ENCODE assay signal across 1 cellular context in the genomic region with DNA sequence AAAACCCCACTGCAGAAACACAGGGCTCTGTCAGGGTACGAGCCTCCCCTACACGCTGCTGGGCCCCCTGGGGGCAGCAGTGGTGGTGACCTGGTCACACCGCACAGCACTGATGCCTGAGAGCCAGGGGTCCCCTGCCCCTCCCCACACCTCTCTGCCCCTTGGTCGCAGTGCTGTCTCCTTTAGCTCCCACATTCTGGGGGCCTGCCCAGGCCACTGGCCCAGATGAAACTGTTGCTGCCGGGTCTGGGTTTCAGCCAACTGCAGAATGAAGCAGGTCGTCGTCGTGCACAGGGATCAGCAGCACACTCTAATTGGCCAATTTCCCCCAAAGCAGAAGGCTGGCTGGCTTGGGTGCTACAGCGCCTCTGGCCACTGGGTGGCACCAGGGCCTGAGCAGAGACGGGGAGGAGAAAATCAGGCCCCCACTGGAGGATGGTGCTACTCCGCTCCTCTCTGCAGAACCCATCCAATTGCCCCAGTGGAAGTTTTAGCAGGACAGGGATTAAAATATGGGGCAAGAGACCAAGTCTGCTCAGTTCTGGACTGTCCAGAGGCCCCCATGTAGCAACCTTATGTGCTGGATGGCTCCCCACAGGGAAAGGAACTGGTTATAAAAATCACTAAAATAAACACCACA.
TF ChIP-seq lines count a peak whose summit lies in the region.

No MANE protein-coding gene starts in this region.

TF ChIP-seq in HEK293, 187 proteins besides CTCF, POLR2A, EP300 and RAD21 (continued from another document and continues in another):
- TF ChIP-seq, protein P1, sequence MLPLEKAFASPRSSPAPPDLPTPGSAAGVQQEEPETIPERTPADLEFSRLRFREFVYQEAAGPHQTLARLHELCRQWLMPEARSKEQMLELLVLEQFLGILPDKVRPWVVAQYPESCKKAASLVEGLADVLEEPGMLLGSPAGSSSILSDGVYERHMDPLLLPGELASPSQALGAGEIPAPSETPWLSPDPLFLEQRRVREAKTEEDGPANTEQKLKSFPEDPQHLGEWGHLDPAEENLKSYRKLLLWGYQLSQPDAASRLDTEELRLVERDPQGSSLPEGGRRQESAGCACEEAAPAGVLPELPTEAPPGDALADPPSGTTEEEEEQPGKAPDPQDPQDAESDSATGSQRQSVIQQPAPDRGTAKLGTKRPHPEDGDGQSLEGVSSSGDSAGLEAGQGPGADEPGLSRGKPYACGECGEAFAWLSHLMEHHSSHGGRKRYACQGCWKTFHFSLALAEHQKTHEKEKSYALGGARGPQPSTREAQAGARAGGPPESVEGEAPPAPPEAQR (tag by site-specific recombination; IDR thresholded peaks at IDR 0.05) = no peak
- TF ChIP-seq ZNF223 (tag by site-specific recombination; IDR thresholded peaks at IDR 0.05) (no peak), ZBTB8A (tag by site-specific recombination; IDR thresholded peaks at IDR 0.05) (no peak), KLF16 (tag by site-specific recombination; IDR thresholded peaks at IDR 0.05) (no peak), ZNF394 (tag by site-specific recombination; IDR thresholded peaks at IDR 0.05; ENCODE audit: borderline replicate concordance) (peak; percentile 88), ZNF785 (tag by site-specific recombination; IDR thresholded peaks at IDR 0.05) (no peak), ZBTB48 (tag by site-specific recombination; IDR thresholded peaks at IDR 0.05) (0 out of 2 replicates have a peak, but pooled peaks have one; percentile 33), BCL11A (tag by site-specific recombination; IDR thresholded peaks at IDR 0.05; ENCODE audit: low read depth) (no peak), ZNF211 (tag by site-specific recombination; IDR thresholded peaks at IDR 0.05; ENCODE audit: low read depth) (no peak), ZNF701 (tag by site-specific recombination; IDR thresholded peaks at IDR 0.05) (no peak), ZNF221 (tag by site-specific recombination; IDR thresholded peaks at IDR 0.05; ENCODE audit: borderline replicate concordance) (no peak), ZNF510 (tag by site-specific recombination; IDR thresholded peaks at IDR 0.05; ENCODE audit: insufficient replicate concordance) (no peak), ZNF521 (tag by site-specific recombination; IDR thresholded peaks at IDR 0.05) (no peak), ZNF37A (tag by site-specific recombination; IDR thresholded peaks at IDR 0.05) (no peak), ZNF580 (tag by site-specific recombination; IDR thresholded peaks at IDR 0.05) (no peak), ZNF670 (tag by site-specific recombination; IDR thresholded peaks at IDR 0.05; ENCODE audit: low read depth) (no peak), OVOL3 (tag by site-specific recombination; IDR thresholded peaks at IDR 0.05) (no peak), TRIM28 (IDR thresholded peaks at IDR 0.05; ENCODE audit: borderline replicate concordance, low read length) (peak; percentile 55; the same call in 1 of the 2 replicates), ZNF660 (tag by site-specific recombination; IDR thresholded peaks at IDR 0.05) (no peak), ZNF133 (tag by site-specific recombination; IDR thresholded peaks at IDR 0.05) (no peak), ZNF335 (tag by site-specific recombination; conservative IDR thresholded peaks at IDR 0.05) (0 out of 2 replicates have a peak, but pooled peaks have one; percentile 39), SCRT1 (tag by site-specific recombination; IDR thresholded peaks at IDR 0.05; ENCODE audit: borderline replicate concordance) (no peak), ZNF514 (tag by site-specific recombination; IDR thresholded peaks at IDR 0.05) (no peak), ZIC2 (tag by site-specific recombination; IDR thresholded peaks at IDR 0.05) (0 out of 2 replicates have a peak, but pooled peaks have one; percentile 53), SP3 (tag by site-specific recombination; IDR thresholded peaks at IDR 0.05) (0 out of 2 replicates have a peak, but pooled peaks have one; percentile 13), HOXD13 (CRISPR knock-in tag; IDR thresholded peaks at IDR 0.05; ENCODE audit: borderline replicate concordance) (no peak), ZNF830 (tag by site-specific recombination; IDR thresholded peaks at IDR 0.05; ENCODE audit: low read depth) (no peak), ZNF398 (tag by site-specific recombination; IDR thresholded peaks at IDR 0.05) (no peak), MYNN (tag by site-specific recombination; IDR thresholded peaks at IDR 0.05; ENCODE audit: borderline replicate concordance) (no peak), ZNF449 (tag by site-specific recombination; IDR thresholded peaks at IDR 0.05) (no peak), KLF17 (tag by site-specific recombination; IDR thresholded peaks at IDR 0.05) (no peak), ZNF112 (tag by site-specific recombination; IDR thresholded peaks at IDR 0.05) (no peak), FEZF1 (tag by site-specific recombination; IDR thresholded peaks at IDR 0.05) (no peak), MZF1 (tag by site-specific recombination; IDR thresholded peaks at IDR 0.05; ENCODE audit: borderline replicate concordance) (no peak), ZNF610 (tag by site-specific recombination; IDR thresholded peaks at IDR 0.05; ENCODE audit: borderline replicate concordance) (0 out of 2 replicates have a peak, but pooled peaks have one; percentile 37)
- TF ChIP-seq, protein P2, sequence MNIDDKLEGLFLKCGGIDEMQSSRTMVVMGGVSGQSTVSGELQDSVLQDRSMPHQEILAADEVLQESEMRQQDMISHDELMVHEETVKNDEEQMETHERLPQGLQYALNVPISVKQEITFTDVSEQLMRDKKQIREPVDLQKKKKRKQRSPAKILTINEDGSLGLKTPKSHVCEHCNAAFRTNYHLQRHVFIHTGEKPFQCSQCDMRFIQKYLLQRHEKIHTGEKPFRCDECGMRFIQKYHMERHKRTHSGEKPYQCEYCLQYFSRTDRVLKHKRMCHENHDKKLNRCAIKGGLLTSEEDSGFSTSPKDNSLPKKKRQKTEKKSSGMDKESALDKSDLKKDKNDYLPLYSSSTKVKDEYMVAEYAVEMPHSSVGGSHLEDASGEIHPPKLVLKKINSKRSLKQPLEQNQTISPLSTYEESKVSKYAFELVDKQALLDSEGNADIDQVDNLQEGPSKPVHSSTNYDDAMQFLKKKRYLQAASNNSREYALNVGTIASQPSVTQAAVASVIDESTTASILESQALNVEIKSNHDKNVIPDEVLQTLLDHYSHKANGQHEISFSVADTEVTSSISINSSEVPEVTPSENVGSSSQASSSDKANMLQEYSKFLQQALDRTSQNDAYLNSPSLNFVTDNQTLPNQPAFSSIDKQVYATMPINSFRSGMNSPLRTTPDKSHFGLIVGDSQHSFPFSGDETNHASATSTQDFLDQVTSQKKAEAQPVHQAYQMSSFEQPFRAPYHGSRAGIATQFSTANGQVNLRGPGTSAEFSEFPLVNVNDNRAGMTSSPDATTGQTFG (tag by site-specific recombination; IDR thresholded peaks at IDR 0.05; ENCODE audit: borderline replicate concordance) = no peak
- TF ChIP-seq, protein P3, sequence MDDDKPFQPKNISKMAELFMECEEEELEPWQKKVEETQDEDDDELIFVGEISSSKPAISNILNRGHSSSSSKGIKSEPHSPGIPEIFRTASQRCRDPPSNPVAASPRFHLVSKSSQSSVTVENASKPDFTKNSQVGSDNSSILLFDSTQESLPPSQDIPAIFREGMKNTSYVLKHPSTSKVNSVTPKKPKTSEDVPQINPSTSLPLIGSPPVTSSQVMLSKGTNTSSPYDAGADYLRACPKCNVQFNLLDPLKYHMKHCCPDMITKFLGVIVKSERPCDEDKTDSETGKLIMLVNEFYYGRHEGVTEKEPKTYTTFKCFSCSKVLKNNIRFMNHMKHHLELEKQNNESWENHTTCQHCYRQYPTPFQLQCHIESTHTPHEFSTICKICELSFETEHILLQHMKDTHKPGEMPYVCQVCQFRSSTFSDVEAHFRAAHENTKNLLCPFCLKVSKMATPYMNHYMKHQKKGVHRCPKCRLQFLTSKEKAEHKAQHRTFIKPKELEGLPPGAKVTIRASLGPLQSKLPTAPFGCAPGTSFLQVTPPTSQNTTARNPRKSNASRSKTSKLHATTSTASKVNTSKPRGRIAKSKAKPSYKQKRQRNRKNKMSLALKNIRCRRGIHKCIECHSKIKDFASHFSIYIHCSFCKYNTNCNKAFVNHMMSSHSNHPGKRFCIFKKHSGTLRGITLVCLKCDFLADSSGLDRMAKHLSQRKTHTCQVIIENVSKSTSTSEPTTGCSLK (tag by site-specific recombination; IDR thresholded peaks at IDR 0.05) = no peak
- TF ChIP-seq, protein P4, sequence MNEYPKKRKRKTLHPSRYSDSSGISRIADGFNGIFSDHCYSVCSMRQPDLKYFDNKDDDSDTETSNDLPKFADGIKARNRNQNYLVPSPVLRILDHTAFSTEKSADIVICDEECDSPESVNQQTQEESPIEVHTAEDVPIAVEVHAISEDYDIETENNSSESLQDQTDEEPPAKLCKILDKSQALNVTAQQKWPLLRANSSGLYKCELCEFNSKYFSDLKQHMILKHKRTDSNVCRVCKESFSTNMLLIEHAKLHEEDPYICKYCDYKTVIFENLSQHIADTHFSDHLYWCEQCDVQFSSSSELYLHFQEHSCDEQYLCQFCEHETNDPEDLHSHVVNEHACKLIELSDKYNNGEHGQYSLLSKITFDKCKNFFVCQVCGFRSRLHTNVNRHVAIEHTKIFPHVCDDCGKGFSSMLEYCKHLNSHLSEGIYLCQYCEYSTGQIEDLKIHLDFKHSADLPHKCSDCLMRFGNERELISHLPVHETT (tag by site-specific recombination; IDR thresholded peaks at IDR 0.05) = no peak
- TF ChIP-seq, protein P5, sequence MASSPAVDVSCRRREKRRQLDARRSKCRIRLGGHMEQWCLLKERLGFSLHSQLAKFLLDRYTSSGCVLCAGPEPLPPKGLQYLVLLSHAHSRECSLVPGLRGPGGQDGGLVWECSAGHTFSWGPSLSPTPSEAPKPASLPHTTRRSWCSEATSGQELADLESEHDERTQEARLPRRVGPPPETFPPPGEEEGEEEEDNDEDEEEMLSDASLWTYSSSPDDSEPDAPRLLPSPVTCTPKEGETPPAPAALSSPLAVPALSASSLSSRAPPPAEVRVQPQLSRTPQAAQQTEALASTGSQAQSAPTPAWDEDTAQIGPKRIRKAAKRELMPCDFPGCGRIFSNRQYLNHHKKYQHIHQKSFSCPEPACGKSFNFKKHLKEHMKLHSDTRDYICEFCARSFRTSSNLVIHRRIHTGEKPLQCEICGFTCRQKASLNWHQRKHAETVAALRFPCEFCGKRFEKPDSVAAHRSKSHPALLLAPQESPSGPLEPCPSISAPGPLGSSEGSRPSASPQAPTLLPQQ (tag by site-specific recombination; IDR thresholded peaks at IDR 0.05) = 0 out of 2 replicates have a peak, but pooled peaks have one; percentile 25
- TF ChIP-seq, protein P6, sequence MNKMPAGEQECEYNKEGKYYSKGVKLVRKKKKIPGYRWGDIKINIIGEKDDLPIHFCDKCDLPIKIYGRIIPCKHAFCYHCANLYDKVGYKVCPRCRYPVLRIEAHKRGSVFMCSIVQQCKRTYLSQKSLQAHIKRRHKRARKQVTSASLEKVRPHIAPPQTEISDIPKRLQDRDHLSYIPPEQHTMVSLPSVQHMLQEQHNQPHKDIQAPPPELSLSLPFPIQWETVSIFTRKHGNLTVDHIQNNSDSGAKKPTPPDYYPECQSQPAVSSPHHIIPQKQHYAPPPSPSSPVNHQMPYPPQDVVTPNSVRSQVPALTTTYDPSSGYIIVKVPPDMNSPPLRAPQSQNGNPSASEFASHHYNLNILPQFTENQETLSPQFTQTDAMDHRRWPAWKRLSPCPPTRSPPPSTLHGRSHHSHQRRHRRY (tag by site-specific recombination; IDR thresholded peaks at IDR 0.05) = no peak
- TF ChIP-seq, protein P7, sequence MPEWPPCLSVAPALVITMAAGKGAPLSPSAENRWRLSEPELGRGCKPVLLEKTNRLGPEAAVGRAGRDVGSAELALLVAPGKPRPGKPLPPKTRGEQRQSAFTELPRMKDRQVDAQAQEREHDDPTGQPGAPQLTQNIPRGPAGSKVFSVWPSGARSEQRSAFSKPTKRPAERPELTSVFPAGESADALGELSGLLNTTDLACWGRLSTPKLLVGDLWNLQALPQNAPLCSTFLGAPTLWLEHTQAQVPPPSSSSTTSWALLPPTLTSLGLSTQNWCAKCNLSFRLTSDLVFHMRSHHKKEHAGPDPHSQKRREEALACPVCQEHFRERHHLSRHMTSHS (tag by site-specific recombination; IDR thresholded peaks at IDR 0.05) = no peak
